ENCODE assay signal across 8 cellular contexts in genomic region chr1:40531381-40532061, GRCh38. TPM values are rescaled to one million over a fixed set of nuclear protein-coding genes. Genes with fewer than 3 reads are reported as not detected.
DNase-seq lines count a peak whose midpoint lies in the region; ATAC-seq and TF ChIP-seq lines count a peak whose summit lies in the region.

TSS of gene ZNF684 (plus strand) at chr1:40531637. CDS start at chr1:40533167, 1,530 bp downstream.

- H3K36me3 Mint-ChIP-seq in IgD-negative memory B cell: peaks cover 4% of the 10 kb centered on the region

- peak within 1 kb of the TSS; percentile 88 for H3K4me3 ChIP-seq in mucosa of stomach (ENCODE audit: low read length)

- peak within 1 kb of the TSS; percentile 70 to 97 (median 95) for H3K27ac Mint-ChIP-seq in IgD-negative memory B cell

- H3K4me1 Mint-ChIP-seq in IgD-negative memory B cell: peaks cover 23 to 27% (median 26%) of the 10 kb centered on the region in 3 donors

- no peaks in the 10 kb centered on the region for H3K4me1 ChIP-seq in mucosa of stomach (ENCODE audit: control insufficient read depth, insufficient read depth, low read length)

- peaks cover 5% of the 10 kb centered on the region for H3K27me3 Mint-ChIP-seq in IgD-negative memory B cell

- ATAC-seq in GM21529 (IDR thresholded peaks at IDR 0.05; ENCODE audit: unreplicated experiment): peak; percentile 96

- H3K27me3 ChIP-seq in mucosa of stomach (ENCODE audit: control insufficient read depth, insufficient read depth, low read length): no peaks in the 10 kb centered on the region

- peak; percentile 73 for TF ChIP-seq POLR2A in erythroblast (IDR thresholded peaks at IDR 0.05; ENCODE audit: low read length)

- no peaks in the 10 kb centered on the region for H3K9me3 ChIP-seq in mucosa of stomach (ENCODE audit: control insufficient read depth, low read length)

- H3K9me3 Mint-ChIP-seq in IgD-negative memory B cell: peaks cover 0 to 1% (median 0%) of the 10 kb centered on the region in 3 donors

- DNase-seq in DMS114 treated with DMSO at 0.1 percent for 48 hours (lab: John Stamatoyannopoulos, UW; ENCODE audit: unreplicated experiment) (peak; percentile 96), OCI-M1 (lab: John Stamatoyannopoulos, UW) (peak; percentile 96), activated T-cell treated with anti-CD3 and anti-CD28 coated beads for 48 hours (ENCODE audit: low read depth) (peak; percentile 73), erythroblast (lab: John Stamatoyannopoulos, UW) (peak; percentile 89 to 91)
- peak; percentile 85 for DNase-seq in stimulated activated CD8-positive, alpha-beta memory T cell treated with anti-CD3 and anti-CD28 coated beads, Interleukin-4, amount 100 ng/mL, for 48 hours

- H3K4me3 Mint-ChIP-seq in IgD-negative memory B cell: peak within 1 kb of the TSS; percentile 94 to 99 (median 98)

- H3K36me3 ChIP-seq in mucosa of stomach (ENCODE audit: control insufficient read depth, insufficient read depth, low read length): no peaks in the 10 kb centered on the region

- peak within 1 kb of the TSS; percentile 78 for H3K9ac ChIP-seq in mucosa of stomach (ENCODE audit: low read length)

RNA-seq across cellular contexts. Expression of gene ZNF684, which starts in this region (rescaled TPM):
- 4.5 TPM for polyA plus RNA-seq in IgD-negative memory B cell

Comparison
In these comparisons a context has a peak if more than half of its experiments do, and no peak if none do; other contexts are left out.
1. Peak in every context shown above with its lines: DNase-seq, ATAC-seq and H3K4me3 ChIP-seq.